Comparison of ENCODE assay signal across 12 cellular contexts in the genomic region with DNA sequence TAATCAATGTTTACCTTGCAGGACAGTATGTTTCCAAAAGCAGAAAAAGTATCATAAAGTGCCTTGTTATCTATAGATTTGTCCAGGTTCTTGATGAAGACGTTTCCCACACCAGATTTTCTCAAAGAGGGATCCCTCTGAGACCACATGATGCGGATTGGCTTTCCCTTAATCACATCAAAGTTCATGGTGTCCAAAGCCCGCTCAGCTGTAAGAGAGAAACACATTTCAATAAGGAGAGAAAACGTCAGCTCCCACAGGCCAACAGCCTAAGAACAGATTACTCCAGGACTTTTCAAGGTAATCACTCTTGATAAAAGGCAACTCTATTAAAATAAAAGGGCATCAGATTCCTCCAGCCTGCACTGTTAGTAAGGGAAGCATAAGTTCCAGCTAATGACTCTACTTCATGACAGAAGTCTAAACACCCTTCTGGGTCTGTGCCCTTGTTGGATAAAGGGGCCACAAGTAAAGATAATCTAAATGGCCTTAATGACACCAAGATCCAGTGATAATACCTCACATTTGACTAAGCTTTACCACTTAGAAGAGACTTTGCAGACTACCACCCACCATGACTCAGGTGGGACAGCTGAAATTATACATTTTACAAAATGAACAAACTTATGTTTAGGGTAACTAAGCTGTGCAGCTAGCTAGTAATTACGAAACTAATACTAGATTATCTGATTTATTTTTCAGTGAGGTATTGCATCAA. TPM values are rescaled to one million over a fixed set of nuclear protein-coding genes. Genes with fewer than 3 reads are reported as not detected.
DNase-seq lines count a peak whose midpoint lies in the region; ATAC-seq and TF ChIP-seq lines count a peak whose summit lies in the region.
"Had no signal": no experiment of that assay in that cellular context is flagged by ENCODE, and none has a peak within 500 bp of the region (broad histone marks: within the 10 kb centered on the region; RNA-seq: fewer than 3 reads in every experiment).

No MANE protein-coding gene starts in this region.

- DNase-seq in right atrium auricular region (ENCODE audit: low spot score) (no peak), Right ventricle myocardium inferior (ENCODE audit: missing footprints) (no peak), NCI-H82 (lab: John Stamatoyannopoulos, UW) (peak; percentile 63), endodermal cell (no peak), smooth muscle cell (lab: John Stamatoyannopoulos, UW; ENCODE audit: unreplicated experiment) (no peak)
- no peak for DNase-seq in central memory CD4-positive, alpha-beta T cell
- DNase-seq: NCI-H2081 treated with DMSO at 0.1 percent for 48 hours, uterus had no signal

- peaks cover 59% of the 10 kb centered on the region for H3K79me2 ChIP-seq in smooth muscle cell (ENCODE audit: low read depth)

- no peak for ATAC-seq in Right ventricle myocardium inferior
- ATAC-seq in HG03565 (IDR thresholded peaks at IDR 0.05; ENCODE audit: unreplicated experiment) = no peak
- no peak for ATAC-seq in HG03342 (IDR thresholded peaks at IDR 0.05; ENCODE audit: unreplicated experiment)

- 92 to 93% methylated on average over 4 to 5 of the region's 5 CpGs for WGBS in endodermal cell (ENCODE audit: insufficient coverage in 1 of 2, insufficient read length in 1 of 2), 2 experiments
- WGBS in smooth muscle cell (ENCODE audit: low lambda C conversion rate) = 93% methylated on average over 5 of the region's 5 CpGs

- H3K4me1 ChIP-seq in right atrium auricular region (peaks cover 0 to 34% of the 10 kb centered on the region in 2 donors), endodermal cell (ENCODE audit: control insufficient read depth, insufficient read depth, low read length) (peaks cover 10% of the 10 kb centered on the region), smooth muscle cell (ENCODE audit: low read depth) (peaks cover 20% of the 10 kb centered on the region)

- H3K27me3 Mint-ChIP-seq in endodermal cell (ENCODE audit: insufficient read depth) = no peaks in the 10 kb centered on the region
- H3K27me3 Mint-ChIP-seq: B cell had no signal

- peaks cover 78% of the 10 kb centered on the region for H3K36me3 Mint-ChIP-seq in endodermal cell (ENCODE audit: low read depth)

- intact Hi-C loops in Right ventricle myocardium inferior (cut with DNase I) = no loop called here

- H3K9me3 ChIP-seq in right atrium auricular region = no peaks in the 10 kb centered on the region
- H3K9me3 ChIP-seq in endodermal cell (ENCODE audit: control insufficient read depth, low read length) = no peaks in the 10 kb centered on the region
- H3K9me3 ChIP-seq in smooth muscle cell (replicated peaks; ENCODE audit: low read depth) = no peaks in the 10 kb centered on the region
- H3K9me3 ChIP-seq: uterus had no signal

- H3F3A ChIP-seq in smooth muscle cell (ENCODE audit: low read depth) = no peaks in the 10 kb centered on the region

- TF ChIP-seq CTCF in right atrium auricular region (IDR thresholded peaks at IDR 0.05) (no peak), endodermal cell (conservative IDR thresholded peaks at IDR 0.05) (no peak), smooth muscle cell (IDR thresholded peaks at IDR 0.05; ENCODE audit: borderline replicate concordance, insufficient read depth, poor library complexity, severe bottlenecking) (no peak)

- H3K4me3 Mint-ChIP-seq in endodermal cell = peak overlapping the region; percentile 87

- H3K9ac ChIP-seq in endodermal cell (ENCODE audit: extremely low read depth, low read length, poor library complexity, severe bottlenecking) (no peak overlapping the region), smooth muscle cell (ENCODE audit: low read depth) (no peak overlapping the region)

- H2AFZ ChIP-seq in smooth muscle cell (ENCODE audit: low read depth) = no peak overlapping the region

- no peak overlapping the region for H3K27ac Mint-ChIP-seq in endodermal cell

- H3K27me3 ChIP-seq in right atrium auricular region (no peaks in the 10 kb centered on the region), endodermal cell (ENCODE audit: control insufficient read depth, insufficient read depth, low read length, poor library complexity, severe bottlenecking) (no peaks in the 10 kb centered on the region), smooth muscle cell (ENCODE audit: low read depth) (no peaks in the 10 kb centered on the region)
- H3K27me3 ChIP-seq: uterus had no signal

- peak overlapping the region; percentile 8 to 59 for H3K27ac ChIP-seq in right atrium auricular region
- H3K27ac ChIP-seq in endodermal cell (ENCODE audit: low read depth, low read length) = no peak overlapping the region
- H3K27ac ChIP-seq in smooth muscle cell (ENCODE audit: low read depth) = no peak overlapping the region
- H3K27ac ChIP-seq: skin epidermis, uterus had no signal

- no peaks in the 10 kb centered on the region for H3K9me3 Mint-ChIP-seq in endodermal cell

- peaks cover 46% of the 10 kb centered on the region for H3K4me1 Mint-ChIP-seq in endodermal cell

- peaks cover 75% of the 10 kb centered on the region for H3K36me3 ChIP-seq in right atrium auricular region
- H3K36me3 ChIP-seq in endodermal cell (ENCODE audit: control insufficient read depth, insufficient read depth, low read length) = peaks cover 75% of the 10 kb centered on the region
- peaks cover 36% of the 10 kb centered on the region for H3K36me3 ChIP-seq in smooth muscle cell (ENCODE audit: low read depth)
- H3K36me3 ChIP-seq: uterus had no signal

- H3K4me3 ChIP-seq in right atrium auricular region = peak overlapping the region in 1 of 2 donors; percentile 4
- H3K4me3 ChIP-seq in endodermal cell (ENCODE audit: low read length) = peak overlapping the region; percentile 85
- peak overlapping the region; percentile 7 for H3K4me3 ChIP-seq in smooth muscle cell
- H3K4me3 ChIP-seq: uterus had no signal

- peak overlapping the region; percentile 99 for H3K4me2 ChIP-seq in smooth muscle cell

- H4K20me1 ChIP-seq in smooth muscle cell (ENCODE audit: low read depth) = peaks cover 84% of the 10 kb centered on the region

RNA-seq across cellular contexts. Expression of gene PABPC4, which starts 4.1 kb away (rescaled TPM):
- total RNA-seq in right atrium auricular region (100 to 1,000 TPM; 199 to 219 TPM), Right ventricle myocardium inferior (196 TPM), endodermal cell (100 to 1,000 TPM; 230 to 270 TPM), smooth muscle cell (76.3 and 106 TPM in 2 replicates)
- 153 TPM for polyA plus RNA-seq in endodermal cell (2013, experiment 1 of 2)
- polyA plus RNA-seq in endodermal cell (2013, experiment 2 of 2) = 140 TPM
- 67.1 and 90.3 TPM in 2 replicates for polyA plus RNA-seq in smooth muscle cell

Comparison
In these comparisons a context has a peak if more than half of its experiments do, and no peak if none do; other contexts are left out.
1. H3K27ac ChIP-seq: peak in right atrium auricular region (2 of 2); none in endodermal cell (single experiment) and smooth muscle cell (single experiment).